ENCODE assay signal across 11 cellular contexts in the genomic region with DNA sequence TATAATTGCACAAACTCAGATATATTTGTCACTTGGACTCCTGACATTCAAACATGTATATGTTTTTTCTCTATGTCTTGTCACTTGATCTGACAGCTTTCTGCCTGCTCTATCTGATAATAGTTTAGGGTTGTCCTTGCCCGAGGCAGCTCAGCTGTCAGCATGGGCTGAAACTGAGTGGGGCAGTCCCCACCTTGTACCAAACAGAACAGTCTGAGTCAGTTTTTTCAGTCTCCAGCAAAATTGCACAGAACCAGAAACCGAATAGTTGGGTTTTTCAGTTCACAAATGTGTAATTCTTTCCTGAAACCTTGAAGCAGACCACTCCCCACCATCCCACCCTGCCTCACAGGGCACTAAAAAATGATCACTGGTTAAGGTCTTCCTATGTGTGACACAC. TPM values are rescaled to one million over a fixed set of nuclear protein-coding genes. Genes with fewer than 3 reads are reported as not detected.
A peak's percentile ranks its signal among the peaks of the same experiment; 100 is the strongest.
DNase-seq lines count a peak whose midpoint lies in the region; ATAC-seq and TF ChIP-seq lines count a peak whose summit lies in the region.
"Had no signal": no experiment of that assay in that cellular context is flagged by ENCODE, and none has a peak within 500 bp of the region (broad histone marks: within the 10 kb centered on the region; RNA-seq: fewer than 3 reads in every experiment).

No MANE protein-coding gene starts in this region.

- H3K27ac ChIP-seq in spleen = no peak overlapping the region
- H3K27ac ChIP-seq: neural progenitor cell had no signal

- TF ChIP-seq CTCF in spleen (IDR thresholded peaks at IDR 0.05 in 8 of 11, conservative IDR thresholded peaks at IDR 0.05 in 3 of 11) (no peak), HFFc6 (IDR thresholded peaks at IDR 0.05) (no peak)

- intact Hi-C loops in spleen (cut with DNase I; ENCODE audit: low total_unique reads) = no loop called here

- WGBS in spleen, 5 donors = 20 to 37% (median 27%) methylated on average over 2 of the region's 2 CpGs

- no peaks in the 10 kb centered on the region for H3K9me3 Mint-ChIP-seq in HFFc6
- H3K9me3 Mint-ChIP-seq: neural progenitor cell had no signal

- H3K27me3 ChIP-seq in spleen (replicated peaks in 1 of 7) = peaks cover 9 to 99% (median 76%) of the 10 kb centered on the region in 7 donors

- ATAC-seq in GM18907 (IDR thresholded peaks at IDR 0.05; ENCODE audit: unreplicated experiment) (peak; percentile 98), GM21515 (IDR thresholded peaks at IDR 0.05; ENCODE audit: unreplicated experiment) (peak; percentile 96), HG03342 (IDR thresholded peaks at IDR 0.05; ENCODE audit: unreplicated experiment) (peak; percentile 94)

- H3K36me3 ChIP-seq in spleen = no peaks in the 10 kb centered on the region
- H3K36me3 ChIP-seq: neural progenitor cell had no signal

- H3K9me3 ChIP-seq in spleen = no peaks in the 10 kb centered on the region

- DNase-seq in spleen = peak; percentile 34
- DNase-seq in HFFc6 = no peak
- DNase-seq in GM03348 (ENCODE audit: low spot score) = no peak
- no peak for DNase-seq in activated gamma-delta T cell (lab: John Stamatoyannopoulos, UW)
- DNase-seq: aorta had no signal

- TF ChIP-seq POLR2A in spleen (IDR thresholded peaks at IDR 0.05) = no peak

- H3K27ac Mint-ChIP-seq in HFFc6 = no peak overlapping the region
- H3K27ac Mint-ChIP-seq: neural progenitor cell had no signal

- no peak overlapping the region for H3K4me3 ChIP-seq in spleen
- H3K4me3 ChIP-seq: neural progenitor cell had no signal

- no peaks in the 10 kb centered on the region for H3K4me1 Mint-ChIP-seq in HFFc6 (ENCODE audit: low read depth)

- H3K36me3 Mint-ChIP-seq in HFFc6 (ENCODE audit: low read depth) = no peaks in the 10 kb centered on the region
- H3K36me3 Mint-ChIP-seq: neural progenitor cell had no signal

- peaks cover 0 to 16% (median 6%) of the 10 kb centered on the region in 6 donors for H3K4me1 ChIP-seq in spleen

- H3K27me3 Mint-ChIP-seq in HFFc6 (ENCODE audit: insufficient read depth) = peaks cover 60% of the 10 kb centered on the region

- no peak overlapping the region for H3K4me3 Mint-ChIP-seq in HFFc6
- H3K4me3 Mint-ChIP-seq: neural progenitor cell had no signal

RNA-seq across cellular contexts. Expression of gene HAND1, which starts 9.5 kb away (rescaled TPM):
- total RNA-seq in spleen = not detected
- not detected for polyA plus RNA-seq in spleen
- not detected for total RNA-seq in HFFc6 (2021; fragmentation: NEBNext Ultra II Directional; extraction: Animal tissue kit (Norgen Biotek cat#: 25700))
- total RNA-seq: aorta, glomerular endothelial cell, temporal lobe had no signal
- polyA plus RNA-seq: aorta had no signal

RNA-seq across cellular contexts. Expression of gene SAP30L, which starts 41.7 kb away (rescaled TPM):
- 10 to 100 TPM; 28.8 to 43.5 (median 36.7) TPM for total RNA-seq in spleen
- 10 to 100 TPM; 17.4 to 21.6 (median 19.4) TPM for polyA plus RNA-seq in spleen
- total RNA-seq in HFFc6 (2021; fragmentation: NEBNext Ultra II Directional; extraction: Animal tissue kit (Norgen Biotek cat#: 25700)) = 10 to 100 TPM; 23.3 to 31.5 (median 28.1) TPM
